ENCODE assay signal across 6 cellular contexts in genomic region chr19:1019980-1020867, GRCh38. TPM values are rescaled to one million over a fixed set of nuclear protein-coding genes. Genes with fewer than 3 reads are reported as not detected.
DNase-seq lines count a peak whose midpoint lies in the region; ATAC-seq and TF ChIP-seq lines count a peak whose summit lies in the region.

No MANE protein-coding gene starts in this region.

- TF ChIP-seq CTCF in KMS-11 (conservative IDR thresholded peaks at IDR 0.05; ENCODE audit: low read depth, low read length), result no peak
- TF ChIP-seq CTCF in MCF 10A (IDR thresholded peaks at IDR 0.05; ENCODE audit: unreplicated experiment), result no peak
- no peak for TF ChIP-seq CTCF in neural progenitor cell (IDR thresholded peaks at IDR 0.05)

- no peaks in the 10 kb centered on the region for H3K9me3 ChIP-seq in neural progenitor cell (ENCODE audit: low read depth)

- no peak overlapping the region for H2AFZ ChIP-seq in KMS-11 (ENCODE audit: low read depth)
- no peak overlapping the region for H2AFZ ChIP-seq in neural progenitor cell (replicated peaks)

- H3K27me3 Mint-ChIP-seq in MCF 10A (ENCODE audit: insufficient read depth, unreplicated experiment), result no peaks in the 10 kb centered on the region
- H3K27me3 Mint-ChIP-seq in neural progenitor cell (ENCODE audit: insufficient read depth, low read depth), result peaks cover 11% of the 10 kb centered on the region

- POLR2A ChIA-PET in MCF 10A (lab: Yijun Ruan, JAX), result interaction anchor here (0.7 to 2.3 kb wide), 11 partner anchors 9 to 196 kb away, joined by 3 to 13 read pairs (median 4); partner anchors contain the start of gene WDR18

- DNase-seq in MCF 10A (ENCODE audit: unreplicated experiment) (no peak), neural progenitor cell (ENCODE audit: low spot score) (peak; percentile 43)

- intact Hi-C loops in MCF 10A (cut with micrococcal nuclease), result loop anchor here (2.0 kb wide), 1 partner anchor 75 kb away; the partner anchor contains the start of gene POLR2E

- H3K9me3 Mint-ChIP-seq in MCF 10A (ENCODE audit: unreplicated experiment), result no peaks in the 10 kb centered on the region
- no peaks in the 10 kb centered on the region for H3K9me3 Mint-ChIP-seq in neural progenitor cell

- H3K4me3 ChIP-seq in KMS-11 (IDR thresholded peaks at IDR 0.05; ENCODE audit: insufficient read depth, low read depth, low read length) (no peak overlapping the region), neural progenitor cell (peak overlapping the region; percentile 97)

- peak overlapping the region; percentile 83; the same call in 1 of the 2 replicates for H3K9ac ChIP-seq in KMS-11
- peak overlapping the region; percentile 85 for H3K9ac ChIP-seq in neural progenitor cell

- H3K36me3 Mint-ChIP-seq in MCF 10A (ENCODE audit: insufficient read depth, unreplicated experiment) (peaks cover 36% of the 10 kb centered on the region), neural progenitor cell (no peaks in the 10 kb centered on the region)

- H3K4me2 ChIP-seq in KMS-11 (peak overlapping the region; percentile 82), neural progenitor cell (peak overlapping the region; percentile 97)

- no peaks in the 10 kb centered on the region for H3K36me3 ChIP-seq in KMS-11 (ENCODE audit: insufficient read depth)
- H3K36me3 ChIP-seq in neural progenitor cell, result no peaks in the 10 kb centered on the region

- H3K27ac Mint-ChIP-seq in MCF 10A (ENCODE audit: low read depth, unreplicated experiment), result peak overlapping the region; percentile 99
- peak overlapping the region; percentile 21 for H3K27ac Mint-ChIP-seq in neural progenitor cell

- H3K79me2 ChIP-seq in KMS-11 (ENCODE audit: insufficient read depth, low read depth), result peaks cover 55% of the 10 kb centered on the region
- H3K79me2 ChIP-seq in neural progenitor cell (ENCODE audit: low read depth), result peaks cover 56% of the 10 kb centered on the region

- peak overlapping the region; percentile 67 for H3K27ac ChIP-seq in KMS-11
- no peak overlapping the region for H3K27ac ChIP-seq in neural progenitor cell

- peaks cover 25% of the 10 kb centered on the region for H3F3A ChIP-seq in neural progenitor cell (ENCODE audit: low read depth)

- H3K4me1 Mint-ChIP-seq in MCF 10A (ENCODE audit: insufficient read depth, unreplicated experiment) (peaks cover 17% of the 10 kb centered on the region), neural progenitor cell (peaks cover 41% of the 10 kb centered on the region)

- CTCF ChIA-PET in MCF 10A (lab: Yijun Ruan, JAX), result interaction anchor here (0.6 to 0.7 kb wide), 2 partner anchors 31 to 98 kb away, joined by 3 read pairs; no protein-coding TSS in a partner anchor

- H3K4me3 Mint-ChIP-seq in MCF 10A (ENCODE audit: unreplicated experiment) (peak overlapping the region; percentile 86), neural progenitor cell (peak overlapping the region; percentile 91)

- ATAC-seq in GM19395 (IDR thresholded peaks at IDR 0.05; ENCODE audit: unreplicated experiment), result no peak
- ATAC-seq in HG02759 (IDR thresholded peaks at IDR 0.05; ENCODE audit: unreplicated experiment), result no peak
- ATAC-seq in HG02678 (IDR thresholded peaks at IDR 0.05; ENCODE audit: unreplicated experiment), result no peak

- H3K27me3 ChIP-seq in KMS-11 (ENCODE audit: insufficient read depth, low read depth), result no peaks in the 10 kb centered on the region
- no peaks in the 10 kb centered on the region for H3K27me3 ChIP-seq in neural progenitor cell

- H4K20me1 ChIP-seq in KMS-11 (ENCODE audit: insufficient read depth) (peaks cover 13% of the 10 kb centered on the region), neural progenitor cell (ENCODE audit: low read depth) (peaks cover 54% of the 10 kb centered on the region)

- H3K4me1 ChIP-seq in KMS-11 (ENCODE audit: low read depth, poor library complexity, severe bottlenecking), result peaks cover 22% of the 10 kb centered on the region
- peaks cover 21% of the 10 kb centered on the region for H3K4me1 ChIP-seq in neural progenitor cell

- BruUV-seq in MCF 10A (replicated peaks; lab: Mats Ljungman, UMichigan), result no TSS peak

RNA-seq across cellular contexts. Expression of gene TMEM259, which starts 0.7 kb away (rescaled TPM):
- total RNA-seq in MCF 10A (2022), result 130 and 146 TPM in 2 replicates
- total RNA-seq in neural progenitor cell (ENCODE audit: low replicate concordance), result 31.7 and 175 TPM in 2 replicates

RNA-seq across cellular contexts. Expression of gene RNU6-2, which starts 1.1 kb away (rescaled TPM):
- not detected in 2 replicates for total RNA-seq in MCF 10A (2022)
- total RNA-seq in neural progenitor cell (ENCODE audit: low replicate concordance), result not detected in 2 replicates

RNA-seq across cellular contexts. Expression of gene CNN2, which starts 6.2 kb away (rescaled TPM):
- total RNA-seq in MCF 10A (2022) (112 and 166 TPM in 2 replicates), neural progenitor cell (ENCODE audit: low replicate concordance) (131 and 196 TPM in 2 replicates)

RNA-seq across cellular contexts. Expression of gene ABCA7, which starts 19.7 kb away (rescaled TPM):
- total RNA-seq in MCF 10A (2022) (10.3 and 18.2 TPM in 2 replicates), neural progenitor cell (ENCODE audit: low replicate concordance) (1.4 and 21.9 TPM in 2 replicates)

RNA-seq across cellular contexts. Expression of gene GRIN3B, which starts 20.0 kb away (rescaled TPM):
- total RNA-seq in MCF 10A (2022) (not detected in 2 replicates), neural progenitor cell (ENCODE audit: low replicate concordance) (5.4 and 5.9 TPM in 2 replicates)
